8 cellular contexts compared by ENCODE assay signal in the genomic region with DNA sequence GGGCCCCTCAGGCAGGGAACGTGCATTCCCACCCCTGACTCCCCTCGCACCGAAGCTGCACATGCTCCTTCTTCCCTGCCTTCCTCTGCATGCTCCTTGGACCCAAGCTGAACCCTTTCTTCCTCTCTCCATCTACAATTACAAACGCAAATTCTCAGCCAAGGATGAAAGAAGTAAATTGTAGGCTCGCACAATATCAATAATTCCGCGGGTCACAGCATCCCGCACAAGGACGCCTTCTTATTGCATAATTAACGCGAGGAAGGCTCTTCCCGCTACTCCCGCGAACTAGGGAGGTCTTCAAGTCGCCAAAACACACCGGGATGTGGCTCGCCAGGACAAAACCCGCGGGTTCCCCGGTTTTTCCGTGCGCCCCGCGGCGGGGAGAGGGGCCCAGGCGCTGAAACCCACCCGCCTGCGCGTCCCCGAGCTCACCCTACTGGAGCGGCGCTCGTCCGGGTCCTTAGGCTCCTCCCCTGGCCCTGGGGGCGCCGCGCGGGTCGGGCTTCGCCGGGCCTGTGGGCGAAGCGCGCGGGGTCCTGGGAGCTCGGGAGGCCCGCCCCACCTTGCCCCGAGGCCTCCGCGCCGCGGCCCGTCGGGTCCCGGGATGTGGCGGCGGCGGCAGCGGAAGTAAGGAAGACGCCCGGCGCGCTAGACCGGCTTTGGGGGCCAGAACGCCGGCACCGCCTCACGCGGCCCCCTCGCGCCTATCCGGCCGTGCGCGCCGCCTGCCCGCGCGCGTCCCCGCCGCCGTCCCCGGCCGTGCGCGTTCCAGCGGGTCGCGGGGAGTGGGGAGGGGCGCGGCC. TPM values are rescaled to one million over a fixed set of nuclear protein-coding genes. Genes with fewer than 3 reads are reported as not detected.
DNase-seq lines count a peak whose midpoint lies in the region; ATAC-seq, FAIRE-seq and TF ChIP-seq lines count a peak whose summit lies in the region.

A gene with protein sequence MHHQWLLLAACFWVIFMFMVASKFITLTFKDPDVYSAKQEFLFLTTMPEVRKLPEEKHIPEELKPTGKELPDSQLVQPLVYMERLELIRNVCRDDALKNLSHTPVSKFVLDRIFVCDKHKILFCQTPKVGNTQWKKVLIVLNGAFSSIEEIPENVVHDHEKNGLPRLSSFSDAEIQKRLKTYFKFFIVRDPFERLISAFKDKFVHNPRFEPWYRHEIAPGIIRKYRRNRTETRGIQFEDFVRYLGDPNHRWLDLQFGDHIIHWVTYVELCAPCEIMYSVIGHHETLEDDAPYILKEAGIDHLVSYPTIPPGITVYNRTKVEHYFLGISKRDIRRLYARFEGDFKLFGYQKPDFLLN (minus strand): TSS at position 730 of the 806 bp plus-strand sequence. CDS start 10,993 bp downstream, outside the sequence.

- H3F3A ChIP-seq in SU-DHL-6 (ENCODE audit: insufficient read depth): peaks cover 7% of the 10 kb centered on the region

- no peaks in the 10 kb centered on the region for H3K9me2 ChIP-seq in SU-DHL-6 (replicated peaks; ENCODE audit: insufficient read depth, low read length)

- WGBS in adrenal gland, 4 donors: 0 to 1% (median 0%) methylated on average over 10 to 92 of the region's 92 CpGs
- 0% methylated on average over 37 to 92 of the region's 92 CpGs for WGBS in psoas muscle, 3 donors

- no peaks in the 10 kb centered on the region for H3K27me3 ChIP-seq in SU-DHL-6 (ENCODE audit: low read length)
- H3K27me3 ChIP-seq in adrenal gland: no peaks in the 10 kb centered on the region
- H3K27me3 ChIP-seq in psoas muscle (ENCODE audit: insufficient read depth in 3 of 3, low read length in 2 of 3): no peaks in the 10 kb centered on the region

- peak within 1 kb of the TSS; percentile 90 for H3K4me2 ChIP-seq in SU-DHL-6 (ENCODE audit: low read depth, low read length, poor library complexity, severe bottlenecking)

- no peak for TF ChIP-seq CTCF in SU-DHL-6 (IDR thresholded peaks at IDR 0.05; ENCODE audit: insufficient read depth, low read length, poor library complexity, severe bottlenecking)
- TF ChIP-seq CTCF in adrenal gland (IDR thresholded peaks at IDR 0.05): no peak
- TF ChIP-seq CTCF in psoas muscle (IDR thresholded peaks at IDR 0.05): no peak

- H3K4me1 Mint-ChIP-seq in IgD-negative memory B cell: peaks cover 11 to 25% (median 23%) of the 10 kb centered on the region in 3 donors

- H3K9me3 ChIP-seq in SU-DHL-6 (ENCODE audit: insufficient read depth, low read length) (no peaks in the 10 kb centered on the region), adrenal gland (replicated peaks in 1 of 3) (no peaks in the 10 kb centered on the region), psoas muscle (no peaks in the 10 kb centered on the region)

- peaks cover 7% of the 10 kb centered on the region in 2 donors for H3K4me1 ChIP-seq in adrenal gland (replicated peaks in 1 of 2)
- peaks cover 12% of the 10 kb centered on the region for H3K4me1 ChIP-seq in psoas muscle

- FAIRE-seq in urothelium cell line (lab: Jason Lieb, UNC): peak; percentile 89

- DNase-seq in DMS79 (lab: John Stamatoyannopoulos, UW) (peak; percentile 25), adrenal gland (peak; percentile 36 to 62 (median 51)), left cardiac atrium (peak; percentile 71), psoas muscle (peak; percentile 65 to 67), urothelium cell line (ENCODE audit: low spot score) (peak; percentile 92)

- peak within 1 kb of the TSS; percentile 99 for H2AFZ ChIP-seq in SU-DHL-6 (ENCODE audit: low read depth, low read length, severe bottlenecking)

- intact Hi-C loops in adrenal gland (cut with DNase I): loop anchor here in 1 of 2 donors (10.0 kb wide), 1 partner anchor 148 kb away; a partner anchor contains a TSS
- intact Hi-C loops in left cardiac atrium (cut with DNase I): no loop called here
- intact Hi-C loops in psoas muscle (cut with DNase I): no loop called here

- H3K9ac ChIP-seq in SU-DHL-6 (ENCODE audit: low read length): peak within 1 kb of the TSS; percentile 78

- H4K20me1 ChIP-seq in SU-DHL-6 (ENCODE audit: low read depth, low read length): no peaks in the 10 kb centered on the region

- H3K4me3 ChIP-seq in SU-DHL-6 (ENCODE audit: insufficient read depth, low read length, poor library complexity, severe bottlenecking) (peak within 1 kb of the TSS; percentile 82), adrenal gland (peak within 1 kb of the TSS; percentile 42 to 82 (median 70)), psoas muscle (peak within 1 kb of the TSS; percentile 80)

- peak within 1 kb of the TSS; percentile 86 to 98 (median 92) for H3K4me3 Mint-ChIP-seq in IgD-negative memory B cell

- H3K79me2 ChIP-seq in SU-DHL-6 (ENCODE audit: insufficient read depth, low read length): peaks cover 23% of the 10 kb centered on the region

- H3K27ac Mint-ChIP-seq in IgD-negative memory B cell: peak within 1 kb of the TSS; percentile 39 to 61 (median 41)

- peak; percentile 28 to 47 for TF ChIP-seq POLR2A in adrenal gland (IDR thresholded peaks at IDR 0.05)

- H3K36me3 ChIP-seq in SU-DHL-6 (ENCODE audit: low read length): no peaks in the 10 kb centered on the region
- H3K36me3 ChIP-seq in adrenal gland (replicated peaks in 1 of 2): no peaks in the 10 kb centered on the region
- peaks cover 0 to 11% of the 10 kb centered on the region in 2 donors for H3K36me3 ChIP-seq in psoas muscle (ENCODE audit: insufficient read depth in 1 of 2, low read depth in 1 of 2)

- H3K27ac ChIP-seq in SU-DHL-6 (ENCODE audit: low read depth, low read length) (peak within 1 kb of the TSS; percentile 28), adrenal gland (peak within 1 kb of the TSS in 3 of 5 donors; percentile 52 to 87 (median 74)), psoas muscle (peak within 1 kb of the TSS; percentile 72)

- H3K9me3 Mint-ChIP-seq in IgD-negative memory B cell: no peaks in the 10 kb centered on the region

- ATAC-seq in GM21515 (IDR thresholded peaks at IDR 0.05; ENCODE audit: unreplicated experiment) (peak; percentile 89), left cardiac atrium (peak; percentile 97), psoas muscle (peak; percentile 88 to 95 (median 92))

- peaks cover 1% of the 10 kb centered on the region for H3K36me3 Mint-ChIP-seq in IgD-negative memory B cell

- peaks cover 1% of the 10 kb centered on the region for H3K27me3 Mint-ChIP-seq in IgD-negative memory B cell

RNA-seq across cellular contexts. Expression of the gene that starts here (rescaled TPM):
- polyA plus RNA-seq in IgD-negative memory B cell (11.1 TPM), adrenal gland (10 to 100 TPM in 1 of 3 donors, 1 to 10 TPM in 2; 8.9 to 10.1 (median 9.9) TPM), psoas muscle (1 to 10 TPM; 3.2 to 4.4 (median 4.1) TPM)
- total RNA-seq in adrenal gland (10 to 100 TPM in 4 of 8 donors, 1 to 10 TPM in 4; 5.6 to 15.3 (median 10.3) TPM), left cardiac atrium (10 to 100 TPM; 10.9 to 14.5 TPM), psoas muscle (1 to 10 TPM; 3.1 to 6.3 (median 5.6) TPM)

Comparison
In these comparisons a context has a peak if more than half of its experiments do, and no peak if none do; other contexts are left out.
1. Peak in every context shown above with its lines: DNase-seq, ATAC-seq, H3K4me3 ChIP-seq and H3K27ac ChIP-seq.
2. DNase-seq: peak in every context shown above with its lines; median percentile 92 in urothelium cell line; 71 in left cardiac atrium; 66 in psoas muscle; 51 in adrenal gland; 25 in DMS79.